ENCODE assay signal across 13 cellular contexts in the genomic region with DNA sequence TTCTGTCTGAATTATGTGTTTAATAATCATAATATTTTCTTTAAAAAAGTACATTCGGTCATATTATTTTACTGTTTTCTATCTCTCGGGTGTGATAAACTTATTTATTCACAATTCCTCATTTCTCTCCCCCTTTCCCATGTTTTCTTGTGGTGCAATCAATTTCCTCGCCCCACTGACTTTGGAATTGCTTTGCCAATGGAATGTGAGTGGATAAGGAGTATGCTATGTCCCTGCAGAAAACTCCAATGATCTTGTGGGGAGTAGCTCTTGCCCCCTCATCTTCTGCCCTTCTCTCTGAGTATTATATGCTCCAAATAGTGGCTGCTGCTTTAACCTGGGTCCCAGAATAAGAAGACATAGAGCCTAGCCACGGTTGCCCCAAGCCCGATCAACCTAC.
"Had no signal": no experiment of that assay in that cellular context is flagged by ENCODE, and none has a peak within 500 bp of the region (broad histone marks: within the 10 kb centered on the region; RNA-seq: fewer than 3 reads in every experiment).

No MANE protein-coding gene starts in this region.

- H3K27ac ChIP-seq: esophagus squamous epithelium, gastroesophageal sphincter, stomach, thoracic aorta, transverse colon had no signal

- DNase-seq: esophagus squamous epithelium; foreskin fibroblast; kidney; mucosa of descending colon; naive thymus-derived CD8-positive, alpha-beta T cell; right cardiac atrium; stimulated activated CD4-positive, alpha-beta T cell treated with anti-CD3 and anti-CD28 coated beads, Interleukin-12 subunit alpha, Interleukin-12 subunit beta, amount 100 ng/mL, for 4 hours; stimulated activated naive CD4-positive, alpha-beta T cell; stomach; substantia nigra; transverse colon had no signal

- H3K36me3 ChIP-seq: esophagus squamous epithelium, gastroesophageal sphincter, stomach, thoracic aorta, transverse colon had no signal

- H3K27me3 ChIP-seq: esophagus squamous epithelium, gastroesophageal sphincter, stomach, transverse colon had no signal

- H3K4me3 ChIP-seq: esophagus squamous epithelium, gastroesophageal sphincter, mucosa of descending colon, stomach, thoracic aorta, transverse colon had no signal

- H3K4me1 ChIP-seq: stomach, transverse colon had no signal

- H3K9me3 ChIP-seq: esophagus squamous epithelium, gastroesophageal sphincter, mucosa of descending colon, stomach, thoracic aorta, transverse colon had no signal

- ATAC-seq: gastroesophageal sphincter; mucosa of descending colon; naive thymus-derived CD8-positive, alpha-beta T cell; right cardiac atrium had no signal
